In genomic region chr1:200115532-200115931, GRCh38 we compare ENCODE assay signal across 30 cellular contexts.
DNase-seq lines count a peak whose midpoint lies in the region; ATAC-seq and TF ChIP-seq lines count a peak whose summit lies in the region.
"Had no signal": no experiment of that assay in that cellular context is flagged by ENCODE, and none has a peak within 500 bp of the region (broad histone marks: within the 10 kb centered on the region; RNA-seq: fewer than 3 reads in every experiment).

No MANE protein-coding gene starts in this region.

- peaks cover 14% of the 10 kb centered on the region for H3K4me1 Mint-ChIP-seq in WTC11
- H3K4me1 Mint-ChIP-seq: activated naive CD8-positive, alpha-beta T cell treated with anti-CD3 and anti-CD28 coated beads, Interleukin-2, amount 10 ng/mL, durations not matched to agents 7 days and 5 days; B cell; CD8-positive, alpha-beta memory T cell had no signal

- in situ Hi-C loops in transverse colon (cut with MboI; ENCODE audit: low pct_ligation_motif_present in 1 of 4, low pct_unique_long_range_greater_than_20kb in 1 of 4, low sequenced_read_pairs in 3 of 4) = no loop called here

- TF ChIP-seq EP300 in SK-N-SH (IDR thresholded peaks at IDR 0.05; ENCODE audit: borderline replicate concordance in 1 of 2, low read depth in 1 of 2, low read length in 1 of 2) (no peak), transverse colon (IDR thresholded peaks at IDR 0.05; ENCODE audit: low read depth) (no peak)

- WGBS in SK-N-SH (ENCODE audit: low lambda C conversion rate) = 83% methylated on average over 1 of the region's 1 CpG
- WGBS in right lobe of liver (ENCODE audit: insufficient coverage, low coverage, low lambda C conversion rate, missing lambda C conversion rate) = 33% methylated on average over 1 of the region's 1 CpG
- WGBS in transverse colon (ENCODE audit: low coverage in 1 of 2), 2 donors = 20 to 38% methylated on average over 1 of the region's 1 CpG

- POLR2A ChIA-PET in SK-N-SH (lab: Yijun Ruan, JAX) = no interaction called here
- POLR2A ChIA-PET in WTC11 (lab: Charles Lee) = no interaction called here

- TF ChIP-seq CTCF in SK-N-SH (IDR thresholded peaks at IDR 0.05) = no peak
- TF ChIP-seq CTCF in WTC11 (IDR thresholded peaks at IDR 0.05) = no peak
- TF ChIP-seq CTCF in right lobe of liver (IDR thresholded peaks at IDR 0.05) = no peak
- no peak for TF ChIP-seq CTCF in transverse colon (IDR thresholded peaks at IDR 0.05)
- TF ChIP-seq CTCF in left lung (IDR thresholded peaks at IDR 0.05) = no peak

- no peak overlapping the region for H3K4me2 ChIP-seq in SK-N-SH

- no peak for TF ChIP-seq RAD21 in SK-N-SH (IDR thresholded peaks at IDR 0.05; ENCODE audit: low read length)

- H4K20me1 ChIP-seq in SK-N-SH (ENCODE audit: insufficient read depth) = no peaks in the 10 kb centered on the region

- intact Hi-C loops in right lobe of liver (cut with DNase I) (no loop called here), transverse colon (cut with DNase I; ENCODE audit: low total_unique reads) (no loop called here), left lung (cut with DNase I) (no loop called here)

- no peak for DNase-seq in SK-N-SH
- no peak for DNase-seq in WTC11 (ENCODE audit: low spot score)
- no peak for DNase-seq in right lobe of liver
- no peak for DNase-seq in transverse colon
- DNase-seq in iPS-NIHi7 (ENCODE audit: extremely low spot score) = no peak
- no peak for DNase-seq in left lung
- DNase-seq: activated CD4-positive, CD25-positive, alpha-beta regulatory T cell treated with anti-CD3 and anti-CD28 coated beads, Interleukin-2, amount 50 U/mL, for 72 hours; activated CD8-positive, alpha-beta T cell treated with anti-CD3 and anti-CD28 coated beads, Interleukin-2, amount 10 ng/mL, durations not matched to agents 7 days and 5 days; activated gamma-delta T cell; activated naive CD8-positive, alpha-beta T cell treated with anti-CD3 and anti-CD28 coated beads, Interleukin-2, amount 10 ng/mL, durations not matched to agents 7 days and 5 days; caudate nucleus; CD8-positive, alpha-beta memory T cell; endodermal cell; esophagus squamous epithelium; foreskin melanocyte; H9; heart right ventricle; KBM-7; natural killer cell; NCI-H146; NCI-H446 treated with DMSO at 0.1 percent for 48 hours; NK-92 treated with Interleukin-12 subunit alpha and Interleukin-12 subunit beta, amount 100 ng/mL, for 24 hours; SJCRH30; stimulated activated CD4-positive, alpha-beta T cell treated with anti-CD3 and anti-CD28 coated beads, Interleukin-2, amount 100 ng/mL, for 48 hours; upper lobe of left lung had no signal

- no peaks in the 10 kb centered on the region for H3K9me2 ChIP-seq in SK-N-SH

- no peak overlapping the region for H3K4me3 Mint-ChIP-seq in WTC11
- H3K4me3 Mint-ChIP-seq: activated CD8-positive, alpha-beta T cell treated with anti-CD3 and anti-CD28 coated beads, Interleukin-2, amount 10 ng/mL, durations not matched to agents 7 days and 5 days; activated naive CD8-positive, alpha-beta T cell treated with anti-CD3 and anti-CD28 coated beads, Interleukin-2, amount 10 ng/mL, durations not matched to agents 7 days and 5 days; B cell; CD8-positive, alpha-beta memory T cell; endodermal cell; H9; mesothelial cell of epicardium; natural killer cell; T-helper 1 cell treated with Interleukin-12 subunit alpha and Interleukin-12 subunit beta and Interleukin-4 antibody, amounts not matched to agents 30 μg/mL and 1 μg/mL, for 36 hours had no signal

- H3K4me1 ChIP-seq in SK-N-SH (ENCODE audit: control insufficient read depth in 1 of 2, insufficient read depth in 2 of 2, low read depth in 1 of 2, low read length in 1 of 2) (no peaks in the 10 kb centered on the region), right lobe of liver (peaks cover 0 to 44% (median 14%) of the 10 kb centered on the region in 4 donors), transverse colon (peaks cover 0 to 19% (median 7%) of the 10 kb centered on the region in 4 donors), left lung (no peaks in the 10 kb centered on the region)
- H3K4me1 ChIP-seq: esophagus squamous epithelium, heart right ventricle, SJCRH30, upper lobe of left lung had no signal

- H3K27me3 ChIP-seq in SK-N-SH (ENCODE audit: insufficient read depth) (no peaks in the 10 kb centered on the region; the same call in 1 of the 2 replicates), right lobe of liver (no peaks in the 10 kb centered on the region), transverse colon (no peaks in the 10 kb centered on the region), left lung (no peaks in the 10 kb centered on the region)
- H3K27me3 ChIP-seq: SJCRH30, upper lobe of left lung had no signal

- H3K27ac Mint-ChIP-seq in WTC11 = peak overlapping the region; percentile 28; the same call in 1 of the 2 replicates
- H3K27ac Mint-ChIP-seq: activated CD8-positive, alpha-beta T cell treated with anti-CD3 and anti-CD28 coated beads, Interleukin-2, amount 10 ng/mL, durations not matched to agents 7 days and 5 days; activated naive CD8-positive, alpha-beta T cell treated with anti-CD3 and anti-CD28 coated beads, Interleukin-2, amount 10 ng/mL, durations not matched to agents 7 days and 5 days; B cell; endodermal cell; natural killer cell; T-helper 1 cell treated with Interleukin-12 subunit alpha and Interleukin-12 subunit beta and Interleukin-4 antibody, amounts not matched to agents 30 μg/mL and 1 μg/mL, for 36 hours had no signal

- no peak for ATAC-seq in SK-N-SH treated with all-trans-retinoic acid at 6 μM for 48 hours
- ATAC-seq in WTC11 = no peak
- peak in 3 of 4 donors; percentile 2 to 44 (median 6) for ATAC-seq in right lobe of liver
- ATAC-seq in GM21515 (IDR thresholded peaks at IDR 0.05; ENCODE audit: unreplicated experiment) = no peak
- no peak for ATAC-seq in left lung
- ATAC-seq: activated CD8-positive, alpha-beta T cell treated with anti-CD3 and anti-CD28 coated beads, Interleukin-2, amount 10 ng/mL, durations not matched to agents 7 days and 5 days; heart right ventricle; natural killer cell had no signal

- no peaks in the 10 kb centered on the region for H3K9me3 Mint-ChIP-seq in WTC11
- H3K9me3 Mint-ChIP-seq: activated naive CD8-positive, alpha-beta T cell treated with anti-CD3 and anti-CD28 coated beads, Interleukin-2, amount 10 ng/mL, durations not matched to agents 7 days and 5 days; CD8-positive, alpha-beta memory T cell; endodermal cell; H9; mesothelial cell of epicardium; natural killer cell; T-helper 1 cell treated with Interleukin-12 subunit alpha and Interleukin-12 subunit beta and Interleukin-4 antibody, amounts not matched to agents 30 μg/mL and 1 μg/mL, for 36 hours had no signal

- no peaks in the 10 kb centered on the region for H3F3A ChIP-seq in SK-N-SH (replicated peaks; ENCODE audit: insufficient read depth)

- H3K79me2 ChIP-seq in SK-N-SH (ENCODE audit: insufficient read depth) = no peaks in the 10 kb centered on the region

- H3K4me3 ChIP-seq in SK-N-SH (ENCODE audit: low read depth in 2 of 2, low read length in 1 of 2) = no peak overlapping the region
- no peak overlapping the region for H3K4me3 ChIP-seq in right lobe of liver
- H3K4me3 ChIP-seq in transverse colon = no peak overlapping the region
- H3K4me3 ChIP-seq in left lung = no peak overlapping the region
- H3K4me3 ChIP-seq: esophagus squamous epithelium, heart right ventricle, SJCRH30, upper lobe of left lung had no signal

- no peak overlapping the region for H2AFZ ChIP-seq in SK-N-SH (ENCODE audit: low read depth)

- CTCF ChIA-PET in SK-N-SH (lab: Yijun Ruan, JAX) (interaction anchor here (0.6 kb wide), 1 partner anchor 60 kb away, joined by 3 read pairs; no protein-coding TSS in a partner anchor), WTC11 (lab: Charles Lee) (no interaction called here)

- TF ChIP-seq POLR2A in right lobe of liver (IDR thresholded peaks at IDR 0.05) (no peak), transverse colon (IDR thresholded peaks at IDR 0.05) (no peak)

- H3K36me3 ChIP-seq in SK-N-SH (replicated peaks in 1 of 2; ENCODE audit: control insufficient read depth in 1 of 2, insufficient read depth in 2 of 2, low read length in 1 of 2) = no peaks in the 10 kb centered on the region
- H3K36me3 ChIP-seq in right lobe of liver = peaks cover 0 to 10% (median 2%) of the 10 kb centered on the region in 4 donors
- H3K36me3 ChIP-seq in transverse colon = no peaks in the 10 kb centered on the region
- H3K36me3 ChIP-seq in left lung = no peaks in the 10 kb centered on the region
- H3K36me3 ChIP-seq: esophagus squamous epithelium, heart right ventricle, SJCRH30, upper lobe of left lung had no signal

- no peaks in the 10 kb centered on the region for H3K9me3 ChIP-seq in SK-N-SH
- no peaks in the 10 kb centered on the region for H3K9me3 ChIP-seq in right lobe of liver
- no peaks in the 10 kb centered on the region for H3K9me3 ChIP-seq in transverse colon
- H3K9me3 ChIP-seq in left lung = no peaks in the 10 kb centered on the region
- H3K9me3 ChIP-seq: esophagus squamous epithelium, heart right ventricle, SJCRH30, upper lobe of left lung had no signal

- H3K27me3 Mint-ChIP-seq in WTC11 (ENCODE audit: low read depth) = no peaks in the 10 kb centered on the region

- H3K36me3 Mint-ChIP-seq in WTC11 = peaks cover 11% of the 10 kb centered on the region
- H3K36me3 Mint-ChIP-seq: activated naive CD8-positive, alpha-beta T cell treated with anti-CD3 and anti-CD28 coated beads, Interleukin-2, amount 10 ng/mL, durations not matched to agents 7 days and 5 days; CD8-positive, alpha-beta memory T cell; mesothelial cell of epicardium; natural killer cell had no signal

- H3K27ac ChIP-seq in SK-N-SH (ENCODE audit: low read depth in 2 of 2, low read length in 1 of 2) = no peak overlapping the region
- peak overlapping the region in 2 of 3 donors; percentile 75 for H3K27ac ChIP-seq in right lobe of liver
- peak overlapping the region; percentile 36 to 73 (median 46) for H3K27ac ChIP-seq in transverse colon
- no peak overlapping the region for H3K27ac ChIP-seq in left lung
- H3K27ac ChIP-seq: esophagus squamous epithelium, heart right ventricle, SJCRH30, upper lobe of left lung had no signal

- no peak overlapping the region for H3K9ac ChIP-seq in SK-N-SH

TF ChIP-seq in SK-N-SH, 30 proteins besides CTCF, POLR2A, EP300 and RAD21 (continues in another document):
- no peak for TF ChIP-seq TEAD4 (IDR thresholded peaks at IDR 0.05; ENCODE audit: borderline replicate concordance, insufficient read depth)
- peak; percentile 19; the same call in 1 of the 2 replicates for TF ChIP-seq GATA2 (CRISPR knock-in tag; IDR thresholded peaks at IDR 0.05)

TF ChIP-seq in SK-N-SH treated with all-trans-retinoic acid at 6 μM for 48 hours, 23 proteins besides CTCF, POLR2A, EP300 and RAD21:
- no peak for TF ChIP-seq GLIS3 (CRISPR knock-in tag; IDR thresholded peaks at IDR 0.05)
- TF ChIP-seq ZFP3 (CRISPR knock-in tag; IDR thresholded peaks at IDR 0.05) = no peak
TF ChIP-seq in SK-N-SH treated with all-trans-retinoic acid at 6 μM for 48 hours: peak in this region for 0.

TF ChIP-seq in WTC11, 78 proteins besides CTCF, POLR2A, EP300 and RAD21 (continues in another document):
- no peak for TF ChIP-seq ZNF121 (CRISPR knock-in tag; IDR thresholded peaks at IDR 0.05)
- TF ChIP-seq ELF4 (CRISPR knock-in tag; IDR thresholded peaks at IDR 0.05; ENCODE audit: low read depth) = no peak
- TF ChIP-seq ZNF396 (CRISPR knock-in tag; IDR thresholded peaks at IDR 0.05; ENCODE audit: borderline replicate concordance) = no peak

Comparison
In these comparisons a context has a peak if more than half of its experiments do, and no peak if none do; other contexts are left out.
1. H3K27ac ChIP-seq: peak in right lobe of liver (2 of 3) and transverse colon (4 of 4); none in SK-N-SH (0 of 2) and left lung (0 of 2).
2. ATAC-seq: peak in right lobe of liver (3 of 4); none in SK-N-SH treated with all-trans-retinoic acid at 6 μM for 48 hours (single experiment), WTC11 (single experiment), GM21515 (single experiment) and left lung (single experiment).